ENCODE assay signal across 8 cellular contexts in the genomic region with DNA sequence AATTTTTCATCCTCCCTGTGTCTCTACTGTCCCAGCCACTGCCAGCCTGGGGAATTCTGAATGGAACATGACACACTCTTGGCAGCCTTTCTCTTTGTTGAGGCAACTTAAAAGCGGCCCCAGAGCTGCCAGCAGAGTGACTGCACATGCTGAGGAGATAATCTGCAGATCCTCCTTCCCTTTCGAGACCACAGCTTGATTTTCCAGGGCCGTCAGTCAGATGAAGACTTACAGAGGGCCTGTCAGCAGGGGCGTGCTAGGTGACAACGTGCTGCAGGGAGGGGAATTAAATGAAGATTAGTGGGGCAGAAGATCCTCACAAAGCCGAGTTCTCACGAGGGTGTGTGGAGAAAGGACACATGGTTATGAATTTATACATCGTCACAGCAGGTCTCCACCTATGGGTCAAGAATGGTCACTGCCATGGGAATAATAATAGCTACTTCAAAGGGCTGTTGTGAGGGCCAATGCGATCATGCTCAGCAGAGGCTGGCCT.
DNase-seq lines count a peak whose midpoint lies in the region; ATAC-seq and TF ChIP-seq lines count a peak whose summit lies in the region.

No MANE protein-coding gene starts in this region.

- peaks cover 33% of the 10 kb centered on the region for H3K4me1 ChIP-seq in foreskin keratinocyte

- TF ChIP-seq CTCF in foreskin keratinocyte (conservative IDR thresholded peaks at IDR 0.05) (peak; percentile 63), retinal pigment epithelial cell (conservative IDR thresholded peaks at IDR 0.05; ENCODE audit: low read depth, low read length) (peak; percentile 61)

- DNase-seq in DMS53 (lab: John Stamatoyannopoulos, UW), result peak; percentile 13
- DNase-seq in DMS53 treated with DMSO at 0.1 percent for 48 hours (lab: John Stamatoyannopoulos, UW; ENCODE audit: unreplicated experiment), result no peak
- peak; percentile 19 to 25 for DNase-seq in SHP77 (lab: John Stamatoyannopoulos, UW)
- DNase-seq in foreskin keratinocyte, result peak in 1 of 2 donors; percentile 37
- no peak for DNase-seq in retinal pigment epithelial cell (ENCODE audit: low read depth)
- no peak for DNase-seq in NCI-H2107 (lab: John Stamatoyannopoulos, UW)
- DNase-seq in activated CD8-positive, alpha-beta memory T cell treated with anti-CD3 and anti-CD28 coated beads for 24 hours, result no peak

- H3K27me3 ChIP-seq in foreskin keratinocyte, result no peaks in the 10 kb centered on the region

- ATAC-seq in foreskin keratinocyte (no peak), GM19397 (IDR thresholded peaks at IDR 0.05; ENCODE audit: unreplicated experiment) (no peak)

- H3K4me3 ChIP-seq in retinal pigment epithelial cell (ENCODE audit: low read length), result no peak overlapping the region

- H3K27ac ChIP-seq in foreskin keratinocyte, result no peak overlapping the region

Comparison
In these comparisons a context has a peak if more than half of its experiments do, and no peak if none do; other contexts are left out.
1. DNase-seq: peak in DMS53 (single experiment) and SHP77 (2 of 2); none in DMS53 treated with DMSO at 0.1 percent for 48 hours (single experiment), retinal pigment epithelial cell (single experiment), NCI-H2107 (single experiment) and activated CD8-positive, alpha-beta memory T cell treated with anti-CD3 and anti-CD28 coated beads for 24 hours (single experiment).